ENCODE assay signal across 1 cellular context in genomic region chr1:150581437-150581836, GRCh38. TPM values are rescaled to one million over a fixed set of nuclear protein-coding genes. Genes with fewer than 3 reads are reported as not detected.
"Had no signal": no experiment of that assay in that cellular context is flagged by ENCODE, and none has a peak within 500 bp of the region (broad histone marks: within the 10 kb centered on the region; RNA-seq: fewer than 3 reads in every experiment).

No MANE protein-coding gene starts in this region.

RNA-seq across cellular contexts. Expression of gene ADAMTSL4, which starts 32.2 kb away (rescaled TPM):
- total RNA-seq: activated CD8-positive, alpha-beta T cell treated with anti-CD3 and anti-CD28 coated beads, Interleukin-2, amount 10 ng/mL, durations not matched to agents 7 days and 5 days had no signal
